ENCODE assay signal across 8 cellular contexts in the genomic region with DNA sequence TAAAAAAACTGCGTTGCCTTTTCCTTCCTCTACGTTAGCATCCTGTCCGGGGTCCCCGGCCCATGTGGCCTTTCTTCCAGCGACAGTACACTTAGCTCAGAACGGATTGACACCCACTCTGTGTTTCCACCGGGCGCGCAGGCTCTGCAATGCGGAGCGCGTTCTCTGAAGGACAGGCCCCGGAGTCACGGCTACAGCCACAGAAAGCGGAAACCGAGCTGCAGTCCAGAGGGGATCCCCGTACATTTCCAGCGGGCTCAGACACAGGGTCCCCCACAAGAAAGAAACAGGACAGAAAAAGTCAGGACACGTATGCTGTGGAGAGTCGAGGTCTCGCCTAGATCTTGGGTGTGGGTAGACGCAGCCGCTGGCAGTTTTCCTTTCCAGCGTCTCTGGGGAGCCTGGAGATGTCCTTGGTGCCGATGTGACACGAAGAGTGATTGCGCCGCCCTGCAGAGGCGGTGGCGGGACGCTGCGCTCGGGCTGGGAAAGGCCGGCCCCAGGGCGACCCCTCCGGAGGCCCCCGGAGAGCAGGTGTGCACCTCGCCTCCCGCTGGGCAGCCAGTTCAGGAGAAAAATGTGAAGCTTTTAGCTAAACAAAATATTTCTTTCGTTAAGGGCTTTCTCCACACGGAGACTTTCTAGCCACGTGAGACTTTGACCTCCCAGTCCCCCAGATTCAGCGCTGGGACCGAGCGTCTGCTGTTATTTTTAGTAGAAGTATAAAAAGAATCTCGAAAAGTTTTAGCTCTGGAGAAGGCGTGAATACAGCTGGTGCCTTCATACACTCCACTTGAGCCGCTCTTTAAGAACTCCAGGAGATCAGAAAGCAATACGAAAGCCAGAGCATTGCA. TPM values are rescaled to one million over a fixed set of nuclear protein-coding genes. Genes with fewer than 3 reads are reported as not detected.
A peak's percentile ranks its signal among the peaks of the same experiment; 100 is the strongest.
DNase-seq lines count a peak whose midpoint lies in the region; ATAC-seq and TF ChIP-seq lines count a peak whose summit lies in the region.

No MANE protein-coding gene starts in this region.

- TF ChIP-seq POLR2A in right lobe of liver (IDR thresholded peaks at IDR 0.05) = peak; percentile 49

- no peaks in the 10 kb centered on the region for H3K9me3 ChIP-seq in right lobe of liver

- H3K27ac ChIP-seq in RWPE1 = peak overlapping the region; percentile 60
- peak overlapping the region; percentile 49 to 66 (median 55) for H3K27ac ChIP-seq in right lobe of liver

- CTCF ChIA-PET in RWPE1 (lab: Yijun Ruan, JAX) = no interaction called here

- intact Hi-C loops in right lobe of liver (cut with DNase I) = no loop called here

- H3K27me3 ChIP-seq in right lobe of liver = no peaks in the 10 kb centered on the region

- peaks cover 0 to 26% (median 5%) of the 10 kb centered on the region in 4 donors for H3K4me1 ChIP-seq in right lobe of liver

- ATAC-seq in GM21515 (IDR thresholded peaks at IDR 0.05; ENCODE audit: unreplicated experiment) = peak; percentile 40
- ATAC-seq in right lobe of liver = peak; percentile 46 to 59 (median 54)
- peak; percentile 60 for ATAC-seq in stimulated activated naive CD8-positive, alpha-beta T cell treated with anti-CD3 and anti-CD28 coated beads, Interleukin-15, Interleukin-2, amounts not matched to agents 100 U/mL and 50 U/mL, for 24 hours

- 5% methylated on average over 28 of the region's 49 CpGs for whole genome bisulfite sequencing in right lobe of liver (ENCODE audit: insufficient coverage, low coverage, low lambda C conversion rate, missing lambda C conversion rate)

- TF ChIP-seq CTCF in RWPE1 (conservative IDR thresholded peaks at IDR 0.05; ENCODE audit: low read depth) (no peak), right lobe of liver (IDR thresholded peaks at IDR 0.05) (no peak)

- no peaks in the 10 kb centered on the region for H3K36me3 ChIP-seq in right lobe of liver

- peak overlapping the region; percentile 36 to 46 (median 42) for H3K4me3 ChIP-seq in right lobe of liver

- POLR2A ChIA-PET in RWPE1 (lab: Yijun Ruan, JAX; ENCODE audit: low non-redundant PET) = no interaction called here

- DNase-seq in Caki2 (ENCODE audit: low read depth) = peak; percentile 45
- no peak for DNase-seq in RWPE1 (ENCODE audit: low spot score)
- peak; percentile 28 for DNase-seq in central memory CD4-positive, alpha-beta T cell
- peak in 2 of 3 donors; percentile 58 to 60 for DNase-seq in right lobe of liver
- peak; percentile 60 for DNase-seq in stimulated activated naive CD8-positive, alpha-beta T cell treated with anti-CD3 and anti-CD28 coated beads, Interleukin-15, Interleukin-2, amounts not matched to agents 100 U/mL and 50 U/mL, for 24 hours
- DNase-seq in NCI-H2107 treated with DMSO at 0.1 percent for 48 hours (lab: John Stamatoyannopoulos, UW; ENCODE audit: unreplicated experiment) = no peak
- DNase-seq in KBM-7 = no peak

- in situ Hi-C loops in Caki2 (cut with HindIII; ENCODE audit: low pct_unique_long_range_greater_than_20kb, low sequenced_read_pairs) (loop anchor here (25.0 kb wide), 1 partner anchor 444 kb away; no protein-coding TSS in a partner anchor), KBM-7 (cut with MboI; ENCODE audit: low pct_unique_long_range_greater_than_20kb, low sequenced_read_pairs) (no loop called here)

RNA-seq across cellular contexts. Expression of a gene that starts 1.3 kb away (rescaled TPM):
- total RNA-seq in Caki2 (2014; rRNA removed; shearing (Covaris generic); ENCODE audit: low replicate concordance) = 24.1 and 27.2 TPM in 2 replicates
- 10 to 100 TPM in 2 of 6 experiments, 1 to 10 TPM in 3, under 1 TPM in 1; 0.66 to 57.0 (median 4.7) TPM for total RNA-seq in right lobe of liver

Comparison
In these comparisons a context has a peak if more than half of its experiments do, and no peak if none do; other contexts are left out.
1. DNase-seq: peak in Caki2 (single experiment), central memory CD4-positive, alpha-beta T cell (single experiment), right lobe of liver (2 of 3) and stimulated activated naive CD8-positive, alpha-beta T cell treated with anti-CD3 and anti-CD28 coated beads, Interleukin-15, Interleukin-2, amounts not matched to agents 100 U/mL and 50 U/mL, for 24 hours (single experiment); none in RWPE1 (single experiment), NCI-H2107 treated with DMSO at 0.1 percent for 48 hours (single experiment) and KBM-7 (single experiment).
2. Peak in every context shown above with its lines, with median percentiles within 50 percentile points of each other: ATAC-seq.